ENCODE assay signal across 8 cellular contexts in the genomic region with DNA sequence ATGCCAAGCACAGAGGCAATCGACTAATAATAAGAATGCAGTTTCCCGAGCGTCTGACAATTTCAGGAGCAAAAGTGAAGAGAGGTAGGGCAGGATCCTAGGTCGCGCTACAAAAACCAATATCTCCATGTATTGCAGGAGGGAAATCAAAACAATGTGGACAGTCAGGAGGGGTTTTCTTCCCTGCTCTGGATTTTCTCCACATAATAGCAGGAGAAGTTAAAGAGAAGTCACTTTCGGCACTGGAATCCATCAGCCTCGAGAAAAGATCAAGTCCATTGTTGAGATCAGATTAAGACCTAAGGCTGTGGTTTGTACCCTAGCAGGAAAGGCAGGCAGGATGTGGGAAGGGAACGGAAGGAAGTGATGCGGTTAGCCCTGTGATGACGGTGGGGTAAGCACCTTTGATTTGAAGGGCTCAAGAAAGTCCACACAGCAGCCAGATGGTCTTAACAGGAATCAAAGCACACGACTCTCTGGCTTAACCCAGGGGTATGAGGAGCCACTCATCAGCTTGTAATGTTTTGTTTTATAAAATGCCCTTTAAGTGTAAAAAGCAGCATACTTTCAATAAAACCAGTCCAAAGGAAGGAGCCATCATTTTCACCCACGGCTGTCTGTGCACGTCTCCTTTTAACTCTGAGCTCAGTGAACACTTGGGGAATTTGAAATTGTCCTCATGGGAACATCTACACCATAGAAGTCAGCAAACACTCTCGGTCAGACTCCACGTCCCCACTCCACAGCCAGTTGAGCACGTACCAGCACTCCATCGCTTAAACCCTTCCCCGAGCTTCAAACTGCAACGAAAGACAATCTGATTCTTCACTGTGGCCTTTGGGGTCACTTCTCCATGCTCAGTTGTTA. TPM values are rescaled to one million over a fixed set of nuclear protein-coding genes. Genes with fewer than 3 reads are reported as not detected.
DNase-seq lines count a peak whose midpoint lies in the region; ATAC-seq and TF ChIP-seq lines count a peak whose summit lies in the region.

No MANE protein-coding gene starts in this region.

- H3K4me2 ChIP-seq in DND-41 (ENCODE audit: insufficient read depth, low read length), result peak overlapping the region; percentile 80

- H4K20me1 ChIP-seq in DND-41 (ENCODE audit: insufficient read depth, low read length), result 0 out of 2 replicates have a peak, but pooled peaks cover 3% of the 10 kb centered on the region

- H3K4me1 Mint-ChIP-seq in chondrocyte (ENCODE audit: low read depth), result no peaks in the 10 kb centered on the region

- TF ChIP-seq EP300 in gastroesophageal sphincter (IDR thresholded peaks at IDR 0.05), result no peak

- peak; percentile 93 for ATAC-seq in DND-41 (ENCODE audit: insufficient read depth, low read depth)
- ATAC-seq in GM21515 (IDR thresholded peaks at IDR 0.05; ENCODE audit: unreplicated experiment), result peak; percentile 95
- peak; percentile 77 for ATAC-seq in gastroesophageal sphincter

- peak overlapping the region; percentile 49 for H3K9ac ChIP-seq in DND-41 (ENCODE audit: low read depth, low read length)

- H3K27ac ChIP-seq in DND-41 (ENCODE audit: low read length) (peak overlapping the region; percentile 83), gastroesophageal sphincter (peak overlapping the region in 3 of 4 donors; percentile 56 to 80 (median 68))

- TF ChIP-seq CTCF in DND-41 (IDR thresholded peaks at IDR 0.05; ENCODE audit: borderline replicate concordance, extremely low read depth, low read length, poor library complexity, severe bottlenecking) (no peak), gastroesophageal sphincter (IDR thresholded peaks at IDR 0.05) (no peak), chondrocyte (IDR thresholded peaks at IDR 0.05) (no peak)

- in situ Hi-C loops in KBM-7 (cut with MboI; ENCODE audit: low pct_unique_long_range_greater_than_20kb, low sequenced_read_pairs), result no loop called here

- peak; percentile 92 for DNase-seq in DND-41
- DNase-seq in KBM-7, result peak; percentile 94
- DNase-seq in activated CD8-positive, alpha-beta memory T cell treated with anti-CD3 and anti-CD28 coated beads, Interleukin-2, amount 50 U/mL, for 1 hour (ENCODE audit: extremely low read depth), result peak; percentile 34
- peak; percentile 48 to 57 for DNase-seq in stimulated activated CD4-positive, alpha-beta T cell treated with anti-CD3 and anti-CD28 coated beads, Interleukin-4, amount 100 ng/mL, for 48 hours (ENCODE audit: low read depth in 2 of 2)
- no peak for DNase-seq in chondrocyte (ENCODE audit: low spot score)
- no peak for DNase-seq in HuH-7 (ENCODE audit: low spot score)

- TF ChIP-seq POLR2A in gastroesophageal sphincter (IDR thresholded peaks at IDR 0.05), result no peak

- H3K4me3 ChIP-seq in DND-41 (ENCODE audit: low read depth in 1 of 2, low read length in 2 of 2) (peak overlapping the region; percentile 5 to 56; a peak in 3 of 4 replicates), gastroesophageal sphincter (no peak overlapping the region)

- H3K79me2 ChIP-seq in DND-41 (ENCODE audit: insufficient read depth, low read length), result no peaks in the 10 kb centered on the region

- H3K27me3 Mint-ChIP-seq in chondrocyte (ENCODE audit: low read depth), result peaks cover 5% of the 10 kb centered on the region

- H3K27ac Mint-ChIP-seq in chondrocyte (ENCODE audit: unreplicated experiment), result no peak overlapping the region

- WGBS in gastroesophageal sphincter (ENCODE audit: low coverage in 1 of 2), 2 donors, result 65 to 78% methylated on average over 10 to 13 of the region's 19 CpGs

- H3K4me1 ChIP-seq in DND-41 (ENCODE audit: insufficient read depth, low read length) (peaks cover 60% of the 10 kb centered on the region), gastroesophageal sphincter (peaks cover 0 to 3% (median 0%) of the 10 kb centered on the region in 3 donors)

- no peak overlapping the region for H3K4me3 Mint-ChIP-seq in chondrocyte (ENCODE audit: unreplicated experiment)

- no peaks in the 10 kb centered on the region for H3K36me3 Mint-ChIP-seq in chondrocyte (ENCODE audit: low read depth)

- H3K9me3 Mint-ChIP-seq in chondrocyte (ENCODE audit: low read depth), result no peaks in the 10 kb centered on the region

- H3K27me3 ChIP-seq in DND-41 (ENCODE audit: insufficient read depth, low read length, poor library complexity) (no peaks in the 10 kb centered on the region), gastroesophageal sphincter (no peaks in the 10 kb centered on the region)

- H2AFZ ChIP-seq in DND-41 (ENCODE audit: low read depth, low read length), result 0 out of 2 replicates have a peak overlapping the region, but pooled peaks have one; percentile 17

- peaks cover 2% of the 10 kb centered on the region for H3K9me3 ChIP-seq in DND-41 (ENCODE audit: insufficient read depth, low read length, severe bottlenecking)
- H3K9me3 ChIP-seq in gastroesophageal sphincter, result no peaks in the 10 kb centered on the region

- H3K36me3 ChIP-seq in DND-41 (ENCODE audit: insufficient read depth, low read length) (no peaks in the 10 kb centered on the region), gastroesophageal sphincter (no peaks in the 10 kb centered on the region)

RNA-seq across cellular contexts. Expression of a gene that starts 15.8 kb away (rescaled TPM):
- total RNA-seq in gastroesophageal sphincter, result 10 to 100 TPM; 53.2 to 63.6 (median 59.5) TPM
- total RNA-seq in chondrocyte, result 33.2 to 42.1 TPM (median 36.1 TPM) in 3 replicates

Comparison
In these comparisons a context has a peak if more than half of its experiments do, and no peak if none do; other contexts are left out.
1. DNase-seq: peak in DND-41 (single experiment), KBM-7 (single experiment), activated CD8-positive, alpha-beta memory T cell treated with anti-CD3 and anti-CD28 coated beads, Interleukin-2, amount 50 U/mL, for 1 hour (single experiment) and stimulated activated CD4-positive, alpha-beta T cell treated with anti-CD3 and anti-CD28 coated beads, Interleukin-4, amount 100 ng/mL, for 48 hours (2 of 2); none in chondrocyte (single experiment) and HuH-7 (single experiment).
2. H3K4me3 ChIP-seq: peak in DND-41 (2 of 2); none in gastroesophageal sphincter (0 of 2).
3. Peak in every context shown above with its lines, with median percentiles within 50 percentile points of each other: ATAC-seq.